In genomic region chr1:26861286-26861701, GRCh38 we compare ENCODE assay signal across 12 cellular contexts. TPM values are rescaled to one million over a fixed set of nuclear protein-coding genes. Genes with fewer than 3 reads are reported as not detected.
A peak's percentile ranks its signal among the peaks of the same experiment; 100 is the strongest.
DNase-seq lines count a peak whose midpoint lies in the region; ATAC-seq, FAIRE-seq and TF ChIP-seq lines count a peak whose summit lies in the region.
"Had no signal": no experiment of that assay in that cellular context is flagged by ENCODE, and none has a peak within 500 bp of the region (broad histone marks: within the 10 kb centered on the region; RNA-seq: fewer than 3 reads in every experiment).

No MANE protein-coding gene starts in this region.

- H3K9me3 ChIP-seq in CD4-positive, alpha-beta memory T cell (ENCODE audit: control insufficient read depth in 1 of 2, low read length in 2 of 2): no peaks in the 10 kb centered on the region
- H3K9me3 ChIP-seq in neural progenitor cell (ENCODE audit: low read depth): no peaks in the 10 kb centered on the region
- H3K9me3 ChIP-seq: SJCRH30 had no signal

- no peaks in the 10 kb centered on the region for H3K9me3 Mint-ChIP-seq in CD4-positive, alpha-beta memory T cell
- no peaks in the 10 kb centered on the region for H3K9me3 Mint-ChIP-seq in neural progenitor cell
- H3K9me3 Mint-ChIP-seq: dendritic cell treated with granulocyte-macrophage colony-stimulating factor and Interleukin-4, amounts not matched to agents 40 ng/mL and 50 ng/mL, for 4 days had no signal

- intact Hi-C loops in CD4-positive, alpha-beta memory T cell (cut with micrococcal nuclease): no loop called here

- no peaks in the 10 kb centered on the region for H3K27me3 ChIP-seq in CD4-positive, alpha-beta memory T cell (ENCODE audit: insufficient read depth, low read length)
- no peaks in the 10 kb centered on the region for H3K27me3 ChIP-seq in bronchial epithelial cell (ENCODE audit: control insufficient read depth, insufficient read depth, low read length)
- H3K27me3 ChIP-seq in neural progenitor cell: peaks cover 8% of the 10 kb centered on the region
- H3K27me3 ChIP-seq: SJCRH30 had no signal

- CTCF ChIA-PET in CD4-positive, alpha-beta memory T cell (lab: Charles Lee; ENCODE audit: partially characterized antibody): interaction anchor here (1.9 to 4.5 kb wide), 2 partner anchors 16 to 40 kb away, joined by 4 to 25 read pairs; no protein-coding TSS in a partner anchor

- peaks cover 8 to 31% (median 23%) of the 10 kb centered on the region in 4 donors for H3K4me1 Mint-ChIP-seq in CD4-positive, alpha-beta memory T cell
- H3K4me1 Mint-ChIP-seq in neural progenitor cell: peaks cover 21% of the 10 kb centered on the region

- H3K27me3 Mint-ChIP-seq in CD4-positive, alpha-beta memory T cell: no peaks in the 10 kb centered on the region
- H3K27me3 Mint-ChIP-seq in neural progenitor cell (ENCODE audit: insufficient read depth, low read depth): peaks cover 11% of the 10 kb centered on the region

- no peak for FAIRE-seq in bronchial epithelial cell (lab: Jason Lieb, UNC)

- TF ChIP-seq CTCF in bronchial epithelial cell (IDR thresholded peaks at IDR 0.05; ENCODE audit: insufficient read depth, low read length, severe bottlenecking): peak; percentile 36
- TF ChIP-seq CTCF in neural progenitor cell (IDR thresholded peaks at IDR 0.05): peak; percentile 30

- H3K4me1 ChIP-seq in CD4-positive, alpha-beta memory T cell (ENCODE audit: insufficient read depth, low read length): peaks cover 30% of the 10 kb centered on the region
- peaks cover 36% of the 10 kb centered on the region for H3K4me1 ChIP-seq in neural progenitor cell
- H3K4me1 ChIP-seq: SJCRH30 had no signal

- H3F3A ChIP-seq in neural progenitor cell (ENCODE audit: low read depth): peaks cover 24% of the 10 kb centered on the region

- no peak overlapping the region for H3K27ac ChIP-seq in CD4-positive, alpha-beta memory T cell (ENCODE audit: low read depth, low read length)
- no peak overlapping the region for H3K27ac ChIP-seq in neural progenitor cell
- H3K27ac ChIP-seq: SJCRH30 had no signal

- peak overlapping the region in 1 of 8 donors; percentile 7 for H3K4me3 Mint-ChIP-seq in CD4-positive, alpha-beta memory T cell
- H3K4me3 Mint-ChIP-seq in neural progenitor cell: no peak overlapping the region
- H3K4me3 Mint-ChIP-seq: dendritic cell treated with granulocyte-macrophage colony-stimulating factor and Interleukin-4, amounts not matched to agents 40 ng/mL and 50 ng/mL, for 4 days had no signal

- no peak for TF ChIP-seq POLR2A in GM18505 (IDR thresholded peaks at IDR 0.05; ENCODE audit: borderline replicate concordance, extremely low read depth, insufficient read depth, insufficient read length)

- peaks cover 8% of the 10 kb centered on the region for H3K36me3 ChIP-seq in CD4-positive, alpha-beta memory T cell (ENCODE audit: insufficient read depth, low read length)
- H3K36me3 ChIP-seq in bronchial epithelial cell (ENCODE audit: control insufficient read depth, insufficient read depth, low read length) (peaks cover 11% of the 10 kb centered on the region), neural progenitor cell (no peaks in the 10 kb centered on the region)
- H3K36me3 ChIP-seq: SJCRH30 had no signal

- H4K20me1 ChIP-seq in neural progenitor cell (ENCODE audit: low read depth): no peaks in the 10 kb centered on the region

- no peak overlapping the region for H3K4me2 ChIP-seq in neural progenitor cell

- no peaks in the 10 kb centered on the region for H3K79me2 ChIP-seq in neural progenitor cell (ENCODE audit: low read depth)

- H3K9ac ChIP-seq in neural progenitor cell: no peak overlapping the region

- POLR2A ChIA-PET in CD4-positive, alpha-beta memory T cell (lab: Charles Lee; ENCODE audit: partially characterized antibody): no interaction called here

- no peak for ATAC-seq in GM18505 (IDR thresholded peaks at IDR 0.05; ENCODE audit: unreplicated experiment)
- ATAC-seq: left cardiac atrium had no signal

- no peak for DNase-seq in CD4-positive, alpha-beta memory T cell
- DNase-seq in LHCN-M2 (ENCODE audit: low read depth): peak; percentile 41
- peak; percentile 93 for DNase-seq in bronchial epithelial cell (ENCODE audit: low read depth)
- peak; percentile 35 for DNase-seq in neural progenitor cell (ENCODE audit: low spot score)
- no peak for DNase-seq in SIG-M5 treated with dmso at 0.1 percent for 504 hours (lab: John Stamatoyannopoulos, UW; ENCODE audit: unreplicated experiment)
- no peak for DNase-seq in Ammon's horn (ENCODE audit: low spot score)
- no peak for DNase-seq in foreskin melanocyte
- DNase-seq: left cardiac atrium, NCI-H1092 treated with DMSO at 0.1 percent for 48 hours, SJCRH30 had no signal

- H3K27ac Mint-ChIP-seq in CD4-positive, alpha-beta memory T cell: peak overlapping the region in 4 of 7 donors; percentile 17 to 78 (median 53)
- H3K27ac Mint-ChIP-seq in neural progenitor cell: peak overlapping the region; percentile 35
- H3K27ac Mint-ChIP-seq: dendritic cell treated with granulocyte-macrophage colony-stimulating factor and Interleukin-4, amounts not matched to agents 40 ng/mL and 50 ng/mL, for 4 days had no signal

- H2AFZ ChIP-seq in neural progenitor cell (replicated peaks): no peak overlapping the region

- peaks cover 4 to 12% of the 10 kb centered on the region in 2 donors for H3K36me3 Mint-ChIP-seq in CD4-positive, alpha-beta memory T cell
- H3K36me3 Mint-ChIP-seq in neural progenitor cell: peaks cover 2% of the 10 kb centered on the region

- no peak overlapping the region for H3K4me3 ChIP-seq in CD4-positive, alpha-beta memory T cell (ENCODE audit: low read length in 2 of 2)
- H3K4me3 ChIP-seq in bronchial epithelial cell (ENCODE audit: low read depth, low read length): no peak overlapping the region
- no peak overlapping the region for H3K4me3 ChIP-seq in neural progenitor cell
- H3K4me3 ChIP-seq: SJCRH30 had no signal

RNA-seq across cellular contexts. Expression of gene SFN, which starts 1.7 kb away (rescaled TPM):
- under 1 TPM; 0.76 to 0.83 TPM for total RNA-seq in CD4-positive, alpha-beta memory T cell
- not detected for polyA plus RNA-seq in CD4-positive, alpha-beta memory T cell
- total RNA-seq in LHCN-M2 (2014; rRNA removed) (not detected in 2 replicates), bronchial epithelial cell (465 and 1,125 TPM in 2 replicates), neural progenitor cell (ENCODE audit: low replicate concordance) (0.21 and 0.99 TPM in 2 replicates)
- polyA plus RNA-seq in LHCN-M2 (2012): 0.11 TPM

RNA-seq across cellular contexts. Expression of gene GPN2, which starts 28.8 kb away (rescaled TPM):
- 10 to 100 TPM; 37.0 to 38.0 TPM for total RNA-seq in CD4-positive, alpha-beta memory T cell
- 10 to 100 TPM; 15.3 to 18.8 TPM for polyA plus RNA-seq in CD4-positive, alpha-beta memory T cell
- total RNA-seq in LHCN-M2 (2014; rRNA removed) (10.1 and 12.2 TPM in 2 replicates), bronchial epithelial cell (8.7 and 9.2 TPM in 2 replicates), neural progenitor cell (ENCODE audit: low replicate concordance) (6.8 and 10.9 TPM in 2 replicates)
- 29.3 TPM for polyA plus RNA-seq in LHCN-M2 (2012)

RNA-seq across cellular contexts. Expression of gene ZDHHC18, which starts 34.8 kb away (rescaled TPM):
- 10 to 100 TPM; 54.9 to 56.4 TPM for total RNA-seq in CD4-positive, alpha-beta memory T cell
- 10 to 100 TPM in 1 of 2 donors, 1 to 10 TPM in 1; 6.2 to 18.1 TPM for polyA plus RNA-seq in CD4-positive, alpha-beta memory T cell
- 10.4 and 13.0 TPM in 2 replicates for total RNA-seq in LHCN-M2 (2014; rRNA removed)
- polyA plus RNA-seq in LHCN-M2 (2012): 12.5 TPM
- total RNA-seq in bronchial epithelial cell: 5.0 and 6.1 TPM in 2 replicates
- 30.4 and 52.2 TPM in 2 replicates for total RNA-seq in neural progenitor cell (ENCODE audit: low replicate concordance)

RNA-seq across cellular contexts. Expression of gene GPATCH3, which starts 39.0 kb away (rescaled TPM):
- total RNA-seq in CD4-positive, alpha-beta memory T cell: 10 to 100 TPM; 25.0 to 26.7 TPM
- polyA plus RNA-seq in CD4-positive, alpha-beta memory T cell: 10 to 100 TPM; 11.4 to 13.4 TPM
- total RNA-seq in LHCN-M2 (2014; rRNA removed): 5.6 and 5.9 TPM in 2 replicates
- 8.7 TPM for polyA plus RNA-seq in LHCN-M2 (2012)
- total RNA-seq in bronchial epithelial cell: 7.6 and 11.8 TPM in 2 replicates
- total RNA-seq in neural progenitor cell (ENCODE audit: low replicate concordance): 6.1 and 9.6 TPM in 2 replicates

RNA-seq across cellular contexts. Expression of gene NR0B2, which starts 52.5 kb away (rescaled TPM):
- not detected for total RNA-seq in CD4-positive, alpha-beta memory T cell
- not detected for polyA plus RNA-seq in CD4-positive, alpha-beta memory T cell
- total RNA-seq in LHCN-M2 (2014; rRNA removed) (not detected in 2 replicates), bronchial epithelial cell (not detected in 2 replicates), neural progenitor cell (ENCODE audit: low replicate concordance) (not detected in 2 replicates)
- polyA plus RNA-seq in LHCN-M2 (2012): not detected
- total RNA-seq: SJCRH30 had no signal

Comparison
In these comparisons a context has a peak if more than half of its experiments do, and no peak if none do; other contexts are left out.
1. DNase-seq: peak in LHCN-M2 (single experiment), bronchial epithelial cell (single experiment) and neural progenitor cell (single experiment); none in CD4-positive, alpha-beta memory T cell (0 of 5), SIG-M5 treated with dmso at 0.1 percent for 504 hours (single experiment), Ammon's horn (single experiment) and foreskin melanocyte (single experiment).
2. RNA of gene SFN, which starts 1.7 kb away (total RNA-seq): 465 to 1,125 TPM in bronchial epithelial cell; 0.76 to 0.83 TPM in CD4-positive, alpha-beta memory T cell, 0.21 to 0.99 TPM in neural progenitor cell and not detected in LHCN-M2; every median in the first group is over 100 times any median in the second.